9 cellular contexts compared by ENCODE assay signal in genomic region chr9:5838884-5839571, GRCh38. TPM values are rescaled to one million over a fixed set of nuclear protein-coding genes. Genes with fewer than 3 reads are reported as not detected.
DNase-seq lines count a peak whose midpoint lies in the region; ATAC-seq, FAIRE-seq and TF ChIP-seq lines count a peak whose summit lies in the region.
"Had no signal": no experiment of that assay in that cellular context is flagged by ENCODE, and none has a peak within 500 bp of the region (broad histone marks: within the 10 kb centered on the region; RNA-seq: fewer than 3 reads in every experiment).

No MANE protein-coding gene starts in this region.

- peak overlapping the region; percentile 92 for H2AFZ ChIP-seq in K562 (ENCODE audit: low read depth, low read length)

- H3K4me3 ChIP-seq in K562 (no peak overlapping the region), left lung (no peak overlapping the region)

- H3K9me3 ChIP-seq in K562 (replicated peaks; ENCODE audit: control insufficient read depth, insufficient read depth, low read depth, low read length): no peaks in the 10 kb centered on the region; the same call in none of the 2 replicates
- H3K9me3 ChIP-seq in left lung: no peaks in the 10 kb centered on the region

- TF ChIP-seq CTCF in K562 (IDR thresholded peaks at IDR 0.05 in 2 of 3, conservative IDR thresholded peaks at IDR 0.05 in 1 of 3; ENCODE audit: insufficient read depth in 2 of 3, low read depth in 1 of 3, low read length in 3 of 3) (peak in 1 of 3 experiments; percentile 8; a peak in 1 of 6 replicates), left lung (IDR thresholded peaks at IDR 0.05) (no peak), nephron progenitor cell (IDR thresholded peaks at IDR 0.05) (no peak)

- H3K27me3 ChIP-seq in K562 (ENCODE audit: control insufficient read depth in 2 of 2, insufficient read depth in 2 of 2, low read length in 2 of 2): no peaks in the 10 kb centered on the region
- no peaks in the 10 kb centered on the region for H3K27me3 ChIP-seq in left lung

- no peaks in the 10 kb centered on the region for H4K20me1 ChIP-seq in K562 (replicated peaks; ENCODE audit: control insufficient read depth, insufficient read depth, low read length)

- peak overlapping the region; percentile 62 to 74; a peak in 3 of 4 replicates for H3K9ac ChIP-seq in K562 (ENCODE audit: insufficient read depth in 1 of 2, low read depth in 2 of 2, low read length in 2 of 2)

- H3K27ac Mint-ChIP-seq in nephron progenitor cell: no peak overlapping the region
- H3K27ac Mint-ChIP-seq: stimulated activated naive B cell treated with anti-CD40 and anti-IgM and Interleukin-4, amounts not matched to agents 10 μg/mL and 1 μg/mL and 100 μg/mL, for 72 hours had no signal

- peaks cover 10% of the 10 kb centered on the region for H3K9me3 Mint-ChIP-seq in nephron progenitor cell

- no TSS peak for BruUV-seq in K562 (replicated peaks; lab: Mats Ljungman, UMichigan)

- DNase-seq in DMS153 treated with DMSO at 0.1 percent for 48 hours (lab: John Stamatoyannopoulos, UW; ENCODE audit: unreplicated experiment) (peak; percentile 59), M059J (ENCODE audit: low read depth) (peak; percentile 89), K562 (ENCODE audit: extremely low read depth in 1 of 4, low spot score in 3 of 4) (peak; percentile 52 to 89 (median 68)), left lung (peak in 1 of 2 donors; percentile 43), nephron progenitor cell (no peak), posterior cingulate gyrus (no peak)
- no peak for DNase-seq in stimulated activated CD4-positive, alpha-beta T cell treated with anti-CD3 and anti-CD28 coated beads, Interleukin-4, amount 100 ng/mL, for 24 hours
- DNase-seq: stimulated activated naive B cell treated with anti-CD40 and anti-IgM and Interleukin-4, amounts not matched to agents 10 μg/mL and 1 μg/mL and 100 μg/mL, for 72 hours had no signal

- no peak overlapping the region for H3K4me3 Mint-ChIP-seq in nephron progenitor cell
- H3K4me3 Mint-ChIP-seq: stimulated activated naive B cell treated with anti-CD40 and anti-IgM and Interleukin-4, amounts not matched to agents 10 μg/mL and 1 μg/mL and 100 μg/mL, for 72 hours had no signal

- peaks cover 5% of the 10 kb centered on the region for H3K36me3 Mint-ChIP-seq in nephron progenitor cell (ENCODE audit: low read depth)

- WGBS in K562 (ENCODE audit: insufficient coverage, low coverage, missing lambda C conversion rate): 0% methylated on average over 2 of the region's 2 CpGs

- no peaks in the 10 kb centered on the region for H3K79me2 ChIP-seq in K562 (ENCODE audit: control insufficient read depth, insufficient read depth, low read length)

- ATAC-seq in K562: peak; percentile 93
- ATAC-seq in left lung: peak; percentile 87
- ATAC-seq in GM18907 (IDR thresholded peaks at IDR 0.05; ENCODE audit: unreplicated experiment): no peak
- ATAC-seq: stimulated activated naive B cell treated with anti-CD40 and anti-IgM and Interleukin-4, amounts not matched to agents 10 μg/mL and 1 μg/mL and 100 μg/mL, for 72 hours had no signal

- TF ChIP-seq POLR2A in K562 (conservative IDR thresholded peaks at IDR 0.05): no peak

- peak; percentile 66 for TF ChIP-seq EP300 in K562 (IDR thresholded peaks at IDR 0.05; ENCODE audit: low read length)

- H3K36me3 ChIP-seq in K562 (ENCODE audit: control insufficient read depth, insufficient read depth, low read length) (no peaks in the 10 kb centered on the region), left lung (no peaks in the 10 kb centered on the region)

- H3K27ac ChIP-seq in K562 (ENCODE audit: extremely low read depth, low read depth, low read length) (peak overlapping the region; percentile 84), left lung (no peak overlapping the region)

- POLR2A ChIA-PET in K562 (lab: Yijun Ruan, JAX): interaction anchor here (0.7 kb wide), 1 partner anchor 25 kb away, joined by 3 read pairs; no protein-coding TSS in a partner anchor

- FAIRE-seq in K562 (lab: Jason Lieb, UNC): peak; percentile 94

- intact Hi-C loops in K562 (cut with micrococcal nuclease): no loop called here
- intact Hi-C loops in left lung (cut with DNase I): no loop called here
- intact Hi-C loops in posterior cingulate gyrus (cut with DNase I): loop anchor here (10.0 kb wide), 1 partner anchor 176 kb away; the partner anchor contains the start of gene RANBP6

- H3K4me1 Mint-ChIP-seq in nephron progenitor cell: peaks cover 36% of the 10 kb centered on the region

- TF ChIP-seq RAD21 in K562 (CRISPR knock-in tag; conservative IDR thresholded peaks at IDR 0.05 in 1 of 2, IDR thresholded peaks at IDR 0.05 in 1 of 2): peak in 1 of 2 experiments; percentile 5; a peak in 1 of 4 replicates

- peaks cover 3 to 29% of the 10 kb centered on the region in 2 experiments; a peak in 4 of 5 replicates for H3K4me1 ChIP-seq in K562 (replicated peaks in 1 of 2; ENCODE audit: control insufficient read depth in 2 of 2, insufficient read depth in 2 of 2, low read length in 2 of 2)
- H3K4me1 ChIP-seq in left lung: peaks cover 3 to 21% of the 10 kb centered on the region in 2 donors

- CTCF ChIA-PET in K562 (lab: Yijun Ruan, JAX; ENCODE audit: low intra/inter-chr PET ratio): no interaction called here

- H3K4me2 ChIP-seq in K562 (ENCODE audit: insufficient read depth, low read length): peak overlapping the region; percentile 68

- in situ Hi-C loops in K562 (cut with MboI): no loop called here

- no peaks in the 10 kb centered on the region for H3K9me1 ChIP-seq in K562 (ENCODE audit: control insufficient read depth, insufficient read depth, low read length)

- H3K27me3 Mint-ChIP-seq in nephron progenitor cell (ENCODE audit: low read depth, poor library complexity): peaks cover 10% of the 10 kb centered on the region

TF ChIP-seq in K562, 482 proteins besides CTCF, POLR2A, EP300 and RAD21 (continues in another document):
- TF ChIP-seq ZNF717 (CRISPR knock-in tag; IDR thresholded peaks at IDR 0.05) (no peak), HMGXB4 (CRISPR knock-in tag; IDR thresholded peaks at IDR 0.05) (no peak), FOXA3 (CRISPR knock-in tag; conservative IDR thresholded peaks at IDR 0.05 in 1 of 2, IDR thresholded peaks at IDR 0.05 in 1 of 2) (no peak), ESRRA (IDR thresholded peaks at IDR 0.05; ENCODE audit: borderline replicate concordance, low read depth) (0 out of 2 replicates have a peak, but pooled peaks have one; percentile 26), TBP (optimal IDR thresholded peaks at IDR 0.05; ENCODE audit: low read depth, low read length) (peak; percentile 12), NR2C2 (CRISPR knock-in tag; IDR thresholded peaks at IDR 0.05) (no peak), NR2C2 (tag; IDR thresholded peaks at IDR 0.05) (peak; percentile 73)

RNA-seq across cellular contexts. Expression of gene ERMP1, which starts 6.1 kb away (rescaled TPM):
- 5.9 and 14.2 TPM in 2 replicates for total RNA-seq in M059J (2014; rRNA removed; shearing (Covaris generic))
- total RNA-seq in K562 (2011; cell fraction: chromatin; rRNA removed; ENCODE audit: low replicate concordance): 33.3 and 50.1 TPM in 2 replicates
- 21.5 and 22.9 TPM in 2 replicates for total RNA-seq in K562 (2011; cell fraction: nucleolus; rRNA removed)
- total RNA-seq in K562 (2011; cell fraction: nucleoplasm; rRNA removed): 40.9 and 50.4 TPM in 2 replicates
- 8.5 and 9.4 TPM in 2 replicates for total RNA-seq in K562 (2014; rRNA removed)
- 12.6 and 14.5 TPM in 2 replicates for total RNA-seq in K562 (2014; rRNA removed; fragmentation: Illumina TruSeq; extraction: Trizol)
- total RNA-seq in K562 (2015; rRNA removed; fragmentation: Illumina TruSeq; extraction: Trizol): 15.7 and 17.7 TPM in 2 replicates
- total RNA-seq in K562 (2021): 12.0 and 14.5 TPM in 2 replicates
- 24.6 and 26.3 TPM in 2 replicates for polyA plus RNA-seq in K562 (2011; rRNA removed)
- 8.6 and 21.4 TPM in 2 replicates for polyA plus RNA-seq in K562 (2011; cell fraction: cytosol; rRNA removed)
- 16.4 and 20.7 TPM in 2 replicates for polyA plus RNA-seq in K562 (2011; cell fraction: nucleus; rRNA removed)
- 12.3 and 25.2 TPM in 2 replicates for polyA plus RNA-seq in K562 (2012)
- polyA plus RNA-seq in K562 (2014; fragmentation: Illumina TruSeq; extraction: Trizol): 11.1 and 12.9 TPM in 2 replicates
- polyA plus RNA-seq in K562 (2014; fragmentation: Nextera tagmentation; extraction: Ambion mirVana): 1 to 10 TPM; 2.5 to 4.6 TPM
- 7.1 and 8.3 TPM in 2 replicates for polyA plus RNA-seq in K562 (2014; rRNA removed)
- polyA minus RNA-seq in K562 (2011; rRNA and poly(A)+ RNA removed): 44.8 and 50.2 TPM in 2 replicates
- polyA minus RNA-seq in K562 (2011; cell fraction: cytosol; rRNA and poly(A)+ RNA removed): 21.6 and 22.4 TPM in 2 replicates
- 11.3 and 20.2 TPM in 2 replicates for polyA minus RNA-seq in K562 (2011; cell fraction: nucleus; rRNA and poly(A)+ RNA removed)
- 10 to 100 TPM; 21.5 to 28.7 TPM for total RNA-seq in left lung

RNA-seq across cellular contexts. Expression of gene MLANA, which starts 51.7 kb away (rescaled TPM):
- not detected in 2 replicates for total RNA-seq in M059J (2014; rRNA removed; shearing (Covaris generic))
- not detected in 2 replicates for total RNA-seq in K562 (2011; cell fraction: chromatin; rRNA removed; ENCODE audit: low replicate concordance)
- not detected in 2 replicates for total RNA-seq in K562 (2011; cell fraction: nucleolus; rRNA removed)
- total RNA-seq in K562 (2011; cell fraction: nucleoplasm; rRNA removed): not detected in 2 replicates
- not detected in 2 replicates for total RNA-seq in K562 (2014; rRNA removed)
- total RNA-seq in K562 (2014; rRNA removed; fragmentation: Illumina TruSeq; extraction: Trizol): not detected in 2 replicates
- total RNA-seq in K562 (2015; rRNA removed; fragmentation: Illumina TruSeq; extraction: Trizol): not detected in 2 replicates
- not detected in 2 replicates for total RNA-seq in K562 (2021)
- polyA plus RNA-seq in K562 (2011; rRNA removed): not detected in 2 replicates
- polyA plus RNA-seq in K562 (2011; cell fraction: cytosol; rRNA removed): not detected in 2 replicates
- polyA plus RNA-seq in K562 (2011; cell fraction: nucleus; rRNA removed): not detected in 2 replicates
- polyA plus RNA-seq in K562 (2012): 0.08 and 0.46 TPM in 2 replicates
- polyA plus RNA-seq in K562 (2014; fragmentation: Illumina TruSeq; extraction: Trizol): not detected in 2 replicates
- polyA plus RNA-seq in K562 (2014; fragmentation: Nextera tagmentation; extraction: Ambion mirVana): not detected
- polyA plus RNA-seq in K562 (2014; rRNA removed): not detected in 2 replicates
- polyA minus RNA-seq in K562 (2011; rRNA and poly(A)+ RNA removed): not detected in 2 replicates
- not detected in 2 replicates for polyA minus RNA-seq in K562 (2011; cell fraction: cytosol; rRNA and poly(A)+ RNA removed)
- polyA minus RNA-seq in K562 (2011; cell fraction: nucleus; rRNA and poly(A)+ RNA removed): not detected in 2 replicates
- total RNA-seq in left lung: not detected

Comparison
In these comparisons a context has a peak if more than half of its experiments do, and no peak if none do; other contexts are left out.
1. DNase-seq: peak in DMS153 treated with DMSO at 0.1 percent for 48 hours (single experiment), M059J (single experiment) and K562 (4 of 4); none in nephron progenitor cell (single experiment), stimulated activated CD4-positive, alpha-beta T cell treated with anti-CD3 and anti-CD28 coated beads, Interleukin-4, amount 100 ng/mL, for 24 hours (single experiment) and posterior cingulate gyrus (0 of 10).